ENCODE assay signal across 21 cellular contexts in genomic region chr16:14635394-14636145, GRCh38. TPM values are rescaled to one million over a fixed set of nuclear protein-coding genes. Genes with fewer than 3 reads are reported as not detected.
DNase-seq lines count a peak whose midpoint lies in the region; ATAC-seq and TF ChIP-seq lines count a peak whose summit lies in the region.
"Had no signal": no experiment of that assay in that cellular context is flagged by ENCODE, and none has a peak within 500 bp of the region (broad histone marks: within the 10 kb centered on the region; RNA-seq: fewer than 3 reads in every experiment).

No MANE protein-coding gene starts in this region.

- H3K27me3 Mint-ChIP-seq in activated T-cell treated with anti-CD3 and anti-CD28 coated beads, Interleukin-2, amount 50 U/mL, for 24 hours = no peaks in the 10 kb centered on the region
- H3K27me3 Mint-ChIP-seq in activated T-helper 17 cell treated with anti-CD3 and anti-CD28 coated beads, Interleukin-2, amount 50 U/mL, for 72 hours = no peaks in the 10 kb centered on the region
- H3K27me3 Mint-ChIP-seq: activated CD4-positive, alpha-beta memory T cell treated with anti-CD3 and anti-CD28 coated beads, Interleukin-2, amount 10 ng/mL, durations not matched to agents 7 days and 5 days; dendritic cell treated with granulocyte-macrophage colony-stimulating factor and Interleukin-4, amounts not matched to agents 40 ng/mL and 50 ng/mL, for 4 days had no signal

- H3K4me1 Mint-ChIP-seq in activated T-cell treated with anti-CD3 and anti-CD28 coated beads, Interleukin-2, amount 50 U/mL, for 24 hours (ENCODE audit: low read depth) = peaks cover 67% of the 10 kb centered on the region
- H3K4me1 Mint-ChIP-seq in activated T-helper 17 cell treated with anti-CD3 and anti-CD28 coated beads, Interleukin-2, amount 50 U/mL, for 72 hours = peaks cover 12% of the 10 kb centered on the region

- no peak for ATAC-seq in activated T-helper 17 cell treated with anti-CD3 and anti-CD28 coated beads, Interleukin-2, amount 50 U/mL, for 72 hours (replicated peaks)
- ATAC-seq in lower lobe of right lung = no peak
- ATAC-seq: gastroesophageal sphincter, HCT116, right lobe of liver had no signal

- DNase-seq in activated T-cell treated with anti-CD3 and anti-CD28 coated beads, Interleukin-2, amount 50 U/mL, for 24 hours = no peak
- no peak for DNase-seq in activated T-cell treated with anti-CD3 and anti-CD28 coated beads for 4 hours
- DNase-seq in lower lobe of right lung = no peak
- no peak for DNase-seq in stomach
- DNase-seq in NCI-H1417 treated with DMSO at 0.1 percent for 48 hours (lab: John Stamatoyannopoulos, UW) = no peak
- DNase-seq in foreskin melanocyte = no peak
- no peak for DNase-seq in EL
- DNase-seq: activated CD4-positive, alpha-beta memory T cell treated with anti-CD3 and anti-CD28 coated beads, Interleukin-2, amount 10 ng/mL, durations not matched to agents 7 days and 5 days; adrenal gland; DMS79; KG1; NCI-H187 treated with DMSO at 0.1 percent for 48 hours; right lobe of liver had no signal

- WGBS in stomach, 5 donors = 42 to 60% (median 44%) methylated on average over 12 of the region's 12 CpGs

- H3K4me1 ChIP-seq in lower lobe of right lung (peaks cover 43% of the 10 kb centered on the region), stomach (peaks cover 34 to 82% (median 57%) of the 10 kb centered on the region in 4 donors)

- H3K4me3 ChIP-seq in lower lobe of right lung (no peak overlapping the region), stomach (no peak overlapping the region)
- H3K4me3 ChIP-seq: adrenal gland, gastroesophageal sphincter, right lobe of liver had no signal

- H3K9me3 ChIP-seq in lower lobe of right lung (no peaks in the 10 kb centered on the region), stomach (no peaks in the 10 kb centered on the region)
- H3K9me3 ChIP-seq: adrenal gland, gastroesophageal sphincter, right lobe of liver had no signal

- no peaks in the 10 kb centered on the region for H3K27me3 ChIP-seq in lower lobe of right lung (ENCODE audit: low read depth)
- no peaks in the 10 kb centered on the region for H3K27me3 ChIP-seq in stomach
- H3K27me3 ChIP-seq: adrenal gland, gastroesophageal sphincter, right lobe of liver had no signal

- H3K36me3 ChIP-seq in lower lobe of right lung (peaks cover 29% of the 10 kb centered on the region), stomach (peaks cover 0 to 28% (median 26%) of the 10 kb centered on the region in 4 donors)

- H3K9me3 Mint-ChIP-seq in activated T-cell treated with anti-CD3 and anti-CD28 coated beads, Interleukin-2, amount 50 U/mL, for 24 hours = no peaks in the 10 kb centered on the region
- H3K9me3 Mint-ChIP-seq in activated T-helper 17 cell treated with anti-CD3 and anti-CD28 coated beads, Interleukin-2, amount 50 U/mL, for 72 hours = no peaks in the 10 kb centered on the region
- H3K9me3 Mint-ChIP-seq: activated CD4-positive, alpha-beta memory T cell treated with anti-CD3 and anti-CD28 coated beads, Interleukin-2, amount 10 ng/mL, durations not matched to agents 7 days and 5 days; dendritic cell treated with granulocyte-macrophage colony-stimulating factor and Interleukin-4, amounts not matched to agents 40 ng/mL and 50 ng/mL, for 4 days; T-helper 1 cell treated with Interleukin-12 subunit alpha and Interleukin-12 subunit beta and Interleukin-4 antibody, amounts not matched to agents 30 μg/mL and 1 μg/mL, for 36 hours had no signal

- H3K27ac ChIP-seq in lower lobe of right lung (peak overlapping the region; percentile 93), stomach (peak overlapping the region in 4 of 5 donors; percentile 17 to 97 (median 50))
- H3K27ac ChIP-seq: adrenal gland, right lobe of liver had no signal

- intact Hi-C loops in lower lobe of right lung (cut with DNase I) (no loop called here), stomach (cut with DNase I; ENCODE audit: low total_unique reads) (no loop called here)

- H3K4me3 Mint-ChIP-seq in activated T-cell treated with anti-CD3 and anti-CD28 coated beads, Interleukin-2, amount 50 U/mL, for 24 hours = peak overlapping the region; percentile 100
- no peak overlapping the region for H3K4me3 Mint-ChIP-seq in activated T-helper 17 cell treated with anti-CD3 and anti-CD28 coated beads, Interleukin-2, amount 50 U/mL, for 72 hours
- H3K4me3 Mint-ChIP-seq: activated CD4-positive, alpha-beta memory T cell treated with anti-CD3 and anti-CD28 coated beads, Interleukin-2, amount 10 ng/mL, durations not matched to agents 7 days and 5 days; dendritic cell treated with granulocyte-macrophage colony-stimulating factor and Interleukin-4, amounts not matched to agents 40 ng/mL and 50 ng/mL, for 4 days; T-helper 1 cell treated with Interleukin-12 subunit alpha and Interleukin-12 subunit beta and Interleukin-4 antibody, amounts not matched to agents 30 μg/mL and 1 μg/mL, for 36 hours had no signal

- no peak for TF ChIP-seq POLR2A in stomach (IDR thresholded peaks at IDR 0.05)

- H3K36me3 Mint-ChIP-seq in activated T-cell treated with anti-CD3 and anti-CD28 coated beads, Interleukin-2, amount 50 U/mL, for 24 hours (ENCODE audit: low read depth) = peaks cover 81% of the 10 kb centered on the region
- peaks cover 68% of the 10 kb centered on the region for H3K36me3 Mint-ChIP-seq in activated T-helper 17 cell treated with anti-CD3 and anti-CD28 coated beads, Interleukin-2, amount 50 U/mL, for 72 hours (ENCODE audit: low read depth)

- no peak for TF ChIP-seq EP300 in stomach (IDR thresholded peaks at IDR 0.05)

- TF ChIP-seq CTCF in lower lobe of right lung (IDR thresholded peaks at IDR 0.05) = no peak
- TF ChIP-seq CTCF in stomach (IDR thresholded peaks at IDR 0.05) = no peak

- peak overlapping the region; percentile 99 for H3K27ac Mint-ChIP-seq in activated T-cell treated with anti-CD3 and anti-CD28 coated beads, Interleukin-2, amount 50 U/mL, for 24 hours
- H3K27ac Mint-ChIP-seq in activated T-helper 17 cell treated with anti-CD3 and anti-CD28 coated beads, Interleukin-2, amount 50 U/mL, for 72 hours = peak overlapping the region; percentile 37
- H3K27ac Mint-ChIP-seq: activated CD4-positive, alpha-beta memory T cell treated with anti-CD3 and anti-CD28 coated beads, Interleukin-2, amount 10 ng/mL, durations not matched to agents 7 days and 5 days; dendritic cell treated with granulocyte-macrophage colony-stimulating factor and Interleukin-4, amounts not matched to agents 40 ng/mL and 50 ng/mL, for 4 days; T-helper 1 cell treated with Interleukin-12 subunit alpha and Interleukin-12 subunit beta and Interleukin-4 antibody, amounts not matched to agents 30 μg/mL and 1 μg/mL, for 36 hours had no signal

RNA-seq across cellular contexts. Expression of gene BFAR, which starts 2.8 kb away (rescaled TPM):
- total RNA-seq in activated T-helper 17 cell treated with anti-CD3 and anti-CD28 coated beads, Interleukin-2, amount 50 U/mL, for 72 hours = 10 to 100 TPM; 41.4 to 62.2 TPM
- total RNA-seq in lower lobe of right lung (90.2 TPM), stomach (100 to 1,000 TPM in 1 of 5 donors, 10 to 100 TPM in 4; 18.2 to 113 (median 93.8) TPM)
- polyA plus RNA-seq in stomach = 10 to 100 TPM; 27.8 to 46.6 (median 31.5) TPM

RNA-seq across cellular contexts. Expression of gene PARN, which starts 5.5 kb away (rescaled TPM):
- 10 to 100 TPM; 28.0 to 46.3 TPM for total RNA-seq in activated T-helper 17 cell treated with anti-CD3 and anti-CD28 coated beads, Interleukin-2, amount 50 U/mL, for 72 hours
- total RNA-seq in lower lobe of right lung = 35.7 TPM
- 10 to 100 TPM; 11.3 to 75.3 (median 39.5) TPM for total RNA-seq in stomach
- 10 to 100 TPM in 2 of 3 donors, 1 to 10 TPM in 1; 9.9 to 16.0 (median 10.7) TPM for polyA plus RNA-seq in stomach

RNA-seq across cellular contexts. Expression of gene PLA2G10, which starts 58.5 kb away (rescaled TPM):
- total RNA-seq in activated T-helper 17 cell treated with anti-CD3 and anti-CD28 coated beads, Interleukin-2, amount 50 U/mL, for 72 hours = not detected
- 7.1 TPM for total RNA-seq in lower lobe of right lung
- 10 to 100 TPM in 1 of 5 donors, 1 to 10 TPM in 2, not detected in 2; 1.6 to 14.2 (median 4.6) TPM for total RNA-seq in stomach
- polyA plus RNA-seq in stomach = 1 to 10 TPM; 1.4 to 5.7 (median 2.6) TPM
- total RNA-seq: activated CD4-positive, alpha-beta memory T cell treated with anti-CD3 and anti-CD28 coated beads, Interleukin-2, amount 10 ng/mL, durations not matched to agents 7 days and 5 days; adrenal gland; gastroesophageal sphincter; liver; right lobe of liver; temporal lobe had no signal
- polyA plus RNA-seq: adrenal gland, AG04450, liver had no signal
